19 cellular contexts compared by ENCODE assay signal in the genomic region with DNA sequence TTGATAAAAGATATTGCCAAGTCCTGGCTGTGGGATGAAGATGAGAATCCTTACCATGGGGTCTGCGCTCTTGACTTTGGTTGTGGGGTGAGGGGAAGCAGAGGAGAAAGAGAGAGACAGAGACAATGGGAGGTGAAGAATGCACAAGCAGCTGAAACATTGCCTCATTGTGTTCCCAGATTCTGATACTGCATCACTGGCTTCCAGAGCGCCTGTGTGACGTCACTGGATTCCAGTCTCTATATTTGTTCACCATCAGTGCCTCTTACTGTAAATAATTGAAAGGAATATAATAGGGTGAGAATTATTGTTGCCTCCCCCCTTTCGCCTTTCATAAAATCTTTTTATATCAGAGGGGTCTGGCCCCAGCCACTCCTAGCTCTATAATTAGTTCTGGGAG.
"Had no signal": no experiment of that assay in that cellular context is flagged by ENCODE, and none has a peak within 500 bp of the region (broad histone marks: within the 10 kb centered on the region; RNA-seq: fewer than 3 reads in every experiment).

No MANE protein-coding gene starts in this region.

- H3K4me3 ChIP-seq: adrenal gland, dorsolateral prefrontal cortex, gastroesophageal sphincter, left lung, prostate gland, stomach, testis, upper lobe of right lung had no signal

- H3K9me3 ChIP-seq: adrenal gland, gastroesophageal sphincter, left lung, prostate gland, stomach, testis, upper lobe of right lung had no signal

- ATAC-seq: activated CD8-positive, alpha-beta T cell treated with anti-CD3 and anti-CD28 coated beads for 36 hours; activated T-cell treated with anti-CD3 and anti-CD28 coated beads, Interleukin-2, amount 50 U/mL, for 4 hours; gastroesophageal sphincter; left lung; T-helper 17 cell; upper lobe of right lung; WTC11 had no signal

- H3K27ac ChIP-seq: adrenal gland, dorsolateral prefrontal cortex, gastroesophageal sphincter, left lung, prostate gland, stomach, testis, upper lobe of right lung had no signal

- H3K27me3 ChIP-seq: adrenal gland, gastroesophageal sphincter, left lung, stomach, testis, upper lobe of right lung had no signal

- H3K36me3 ChIP-seq: adrenal gland, gastroesophageal sphincter, left lung, prostate gland, stomach, upper lobe of right lung had no signal

- DNase-seq: activated CD4-positive, alpha-beta T cell treated with anti-CD3 and anti-CD28 coated beads for 48 hours; activated CD8-positive, alpha-beta T cell treated with anti-CD3 and anti-CD28 coated beads for 36 hours; activated effector memory CD4-positive, alpha-beta T cell treated with Interleukin-2 at 50 U/mL for 16 hours; activated T-cell treated with anti-CD3 and anti-CD28 coated beads, Interleukin-2, amount 50 U/mL, for 4 hours; adrenal gland; dorsolateral prefrontal cortex; erythroblast; islet precursor cell; left lung; occipital lobe; stimulated activated CD4-positive, alpha-beta T cell treated with anti-CD3 and anti-CD28 coated beads, Interleukin-12 subunit alpha, Interleukin-12 subunit beta, amount 100 ng/mL, for 4 hours; stimulated activated CD4-positive, alpha-beta T cell treated with anti-CD3 and anti-CD28 coated beads, Interleukin-2, amount 100 ng/mL, for 24 hours; stomach; T-helper 17 cell; testis; upper lobe of right lung had no signal

- H3K4me1 ChIP-seq: adrenal gland, gastroesophageal sphincter, left lung, prostate gland, upper lobe of right lung had no signal
